Comparison of ENCODE assay signal across 28 cellular contexts in genomic region chr7:46802460-46802972, GRCh38.
"Had no signal": no experiment of that assay in that cellular context is flagged by ENCODE, and none has a peak within 500 bp of the region (broad histone marks: within the 10 kb centered on the region; RNA-seq: fewer than 3 reads in every experiment).

No MANE protein-coding gene starts in this region.

- H3K4me1 ChIP-seq: ascending aorta, colonic mucosa, esophagus muscularis mucosa, gastroesophageal sphincter had no signal

- H3K9me3 ChIP-seq: ascending aorta, colonic mucosa had no signal

- H3K4me3 ChIP-seq: ascending aorta, colonic mucosa, dorsolateral prefrontal cortex, esophagus muscularis mucosa, gastroesophageal sphincter had no signal

- ATAC-seq: activated naive CD4-positive, alpha-beta T cell treated with anti-CD3 and anti-CD28 coated beads, Interleukin-2, amount 50 U/mL, for 72 hours; activated T-cell treated with anti-CD3 and anti-CD28 coated beads, Interleukin-2, amount 50 U/mL, for 72 hours; gastroesophageal sphincter; WTC11 had no signal

- H3K36me3 ChIP-seq: ascending aorta, brain microvascular endothelial cell, colonic mucosa, esophagus muscularis mucosa, gastroesophageal sphincter had no signal

- H3K27ac ChIP-seq: ascending aorta, brain microvascular endothelial cell, colonic mucosa, dorsolateral prefrontal cortex, esophagus muscularis mucosa, gastroesophageal sphincter had no signal

- DNase-seq: activated CD4-positive, alpha-beta memory T cell treated with anti-CD3 and anti-CD28 coated beads, Interleukin-2, amount 10 ng/mL, durations not matched to agents 7 days and 5 days; activated CD4-positive, alpha-beta T cell treated with anti-CD3 and anti-CD28 coated beads for 1 hour; activated CD4-positive, alpha-beta T cell treated with anti-CD3 and anti-CD28 coated beads for 4 hours; activated CD4-positive, alpha-beta T cell treated with anti-CD3 and anti-CD28 coated beads, Interleukin-2, amount 10 ng/mL, durations not matched to agents 7 days and 5 days; activated CD4-positive, alpha-beta T cell treated with anti-CD3 and anti-CD28 coated beads, Interleukin-2, amount 50 U/mL, for 4 hours; activated CD8-positive, alpha-beta memory T cell treated with anti-CD3 and anti-CD28 coated beads, Interleukin-2, amount 50 U/mL, for 48 hours; activated gamma-delta T cell; activated naive CD4-positive, alpha-beta T cell; activated naive CD4-positive, alpha-beta T cell treated with anti-CD3 and anti-CD28 coated beads, Interleukin-2, amount 10 ng/mL, durations not matched to agents 7 days and 5 days; activated naive CD8-positive, alpha-beta T cell treated with anti-CD3 and anti-CD28 coated beads, Interleukin-2, amount 10 ng/mL, durations not matched to agents 7 days and 5 days; activated T-cell treated with anti-CD3 and anti-CD28 coated beads for 4 hours; activated T-cell treated with anti-CD3 and anti-CD28 coated beads, Interleukin-2, amount 50 U/mL, for 24 hours; activated T-cell treated with anti-CD3 and anti-CD28 coated beads, Interleukin-2, amount 50 U/mL, for 72 hours; brain microvascular endothelial cell; central memory CD4-positive, alpha-beta T cell; cerebellar nuclear complex; colonic mucosa; dorsolateral prefrontal cortex; effector memory CD4-positive, alpha-beta T cell; endodermal cell; erythroblast; foreskin melanocyte; T-helper 2 cell had no signal

- H3K27me3 ChIP-seq: ascending aorta, brain microvascular endothelial cell, colonic mucosa, esophagus muscularis mucosa had no signal
